ENCODE assay signal across 24 cellular contexts in genomic region chr19:55591555-55591954, GRCh38. TPM values are rescaled to one million over a fixed set of nuclear protein-coding genes. Genes with fewer than 3 reads are reported as not detected.
A peak's percentile ranks its signal among the peaks of the same experiment; 100 is the strongest.
DNase-seq lines count a peak whose midpoint lies in the region; ATAC-seq, FAIRE-seq and TF ChIP-seq lines count a peak whose summit lies in the region.
"Had no signal": no experiment of that assay in that cellular context is flagged by ENCODE, and none has a peak within 500 bp of the region (broad histone marks: within the 10 kb centered on the region; RNA-seq: fewer than 3 reads in every experiment).

No MANE protein-coding gene starts in this region.

- TF ChIP-seq RAD21 in HepG2 (CRISPR knock-in tag; IDR thresholded peaks at IDR 0.05) = no peak

- no peak for FAIRE-seq in HepG2 (lab: Jason Lieb, UNC)
- FAIRE-seq: GM12891, keratinocyte, pancreas had no signal

- H3K4me1 ChIP-seq in HepG2 (ENCODE audit: insufficient read depth, low read length) (peaks cover 6% of the 10 kb centered on the region; the same call in 1 of the 2 replicates), right lobe of liver (peaks cover 0 to 4% (median 0%) of the 10 kb centered on the region in 4 donors), Panc1 (ENCODE audit: control insufficient read depth, insufficient read depth, low read length) (0 out of 2 replicates have a peak, but pooled peaks cover 3% of the 10 kb centered on the region), endodermal cell (ENCODE audit: control insufficient read depth, insufficient read depth, low read length) (no peaks in the 10 kb centered on the region), stomach (peaks cover 3 to 14% (median 10%) of the 10 kb centered on the region in 4 donors)

- no peaks in the 10 kb centered on the region for H3K9me3 ChIP-seq in HepG2 (ENCODE audit: low read length)
- no peaks in the 10 kb centered on the region for H3K9me3 ChIP-seq in right lobe of liver
- no peaks in the 10 kb centered on the region for H3K9me3 ChIP-seq in Panc1 (ENCODE audit: control insufficient read depth, insufficient read depth, low read depth, low read length)
- no peaks in the 10 kb centered on the region for H3K9me3 ChIP-seq in endodermal cell (ENCODE audit: control insufficient read depth, low read length)
- no peaks in the 10 kb centered on the region for H3K9me3 ChIP-seq in stomach
- H3K9me3 ChIP-seq: pancreas, upper lobe of left lung had no signal

- no TSS peak for BruUV-seq in HepG2 (replicated peaks; lab: Mats Ljungman, UMichigan)
- BruUV-seq in Panc1 (replicated peaks; lab: Mats Ljungman, UMichigan) = no TSS peak

- no peak for TF ChIP-seq CTCF in HepG2 (CRISPR knock-in tag; IDR thresholded peaks at IDR 0.05)
- no peak for TF ChIP-seq CTCF in right lobe of liver (IDR thresholded peaks at IDR 0.05)
- no peak for TF ChIP-seq CTCF in Panc1 (IDR thresholded peaks at IDR 0.05)
- no peak for TF ChIP-seq CTCF in endodermal cell (conservative IDR thresholded peaks at IDR 0.05)
- no peak for TF ChIP-seq CTCF in stomach (IDR thresholded peaks at IDR 0.05)

- POLR2A ChIA-PET in HepG2 (lab: Yijun Ruan, JAX) = no interaction called here
- POLR2A ChIA-PET in Panc1 (lab: Charles Lee) = no interaction called here

- H2AFZ ChIP-seq in HepG2 (ENCODE audit: low read length) = no peak overlapping the region

- H3K27me3 ChIP-seq in HepG2 (ENCODE audit: control insufficient read depth in 1 of 2, insufficient read depth in 2 of 2, low read length in 2 of 2) (no peaks in the 10 kb centered on the region), right lobe of liver (no peaks in the 10 kb centered on the region), Panc1 (ENCODE audit: control insufficient read depth, insufficient read depth, low read length) (no peaks in the 10 kb centered on the region), endodermal cell (ENCODE audit: control insufficient read depth, insufficient read depth, low read length, poor library complexity, severe bottlenecking) (no peaks in the 10 kb centered on the region), stomach (peaks cover 0 to 5% (median 0%) of the 10 kb centered on the region in 3 donors)
- H3K27me3 ChIP-seq: pancreas, upper lobe of left lung had no signal

- H3K27ac Mint-ChIP-seq in endodermal cell = no peak overlapping the region
- H3K27ac Mint-ChIP-seq in stimulated activated naive B cell treated with anti-CD40 and anti-IgM and Interleukin-4, amounts not matched to agents 10 μg/mL and 1 μg/mL and 100 μg/mL, for 72 hours = no peak overlapping the region
- H3K27ac Mint-ChIP-seq: activated T-cell treated with anti-CD3 and anti-CD28 coated beads, Interleukin-2, amount 50 U/mL, for 72 hours had no signal

- no peaks in the 10 kb centered on the region for H3K9me3 Mint-ChIP-seq in endodermal cell
- H3K9me3 Mint-ChIP-seq in stimulated activated naive B cell treated with anti-CD40 and anti-IgM and Interleukin-4, amounts not matched to agents 10 μg/mL and 1 μg/mL and 100 μg/mL, for 72 hours = peaks cover 7 to 10% of the 10 kb centered on the region in 2 donors

- H4K20me1 ChIP-seq in HepG2 (ENCODE audit: insufficient read depth, low read length) = no peaks in the 10 kb centered on the region

- ATAC-seq in HepG2 (no peak), right lobe of liver (no peak), Panc1 (peak; percentile 16; the same call in 1 of the 2 replicates), GM18858 (IDR thresholded peaks at IDR 0.05; ENCODE audit: unreplicated experiment) (no peak)
- no peak for ATAC-seq in stimulated activated naive B cell treated with anti-CD40 and anti-IgM and Interleukin-4, amounts not matched to agents 10 μg/mL and 1 μg/mL and 100 μg/mL, for 72 hours (replicated peaks)
- ATAC-seq: activated T-cell treated with anti-CD3 and anti-CD28 coated beads, Interleukin-2, amount 50 U/mL, for 72 hours; naive thymus-derived CD8-positive, alpha-beta T cell; pancreas; Right ventricle myocardium inferior had no signal

- no peak for TF ChIP-seq POLR2A in HepG2 (IDR thresholded peaks at IDR 0.05; ENCODE audit: insufficient read depth in 1 of 2, low read depth in 2 of 2, low read length in 2 of 2)
- no peak for TF ChIP-seq POLR2A in right lobe of liver (IDR thresholded peaks at IDR 0.05)
- no peak for TF ChIP-seq POLR2A in stomach (IDR thresholded peaks at IDR 0.05)

- CTCF ChIA-PET in HepG2 (lab: Yijun Ruan, JAX; ENCODE audit: low intra/inter-chr PET ratio, low total read pairs) = no interaction called here
- CTCF ChIA-PET in Panc1 (lab: Charles Lee) = no interaction called here

- H3K36me3 ChIP-seq in HepG2 (replicated peaks in 1 of 2; ENCODE audit: control insufficient read depth in 1 of 2, insufficient read depth in 2 of 2, low read length in 2 of 2) (peaks cover 9 to 22% of the 10 kb centered on the region in 2 experiments; a peak in 4 of 5 replicates), right lobe of liver (peaks cover 0 to 5% (median 2%) of the 10 kb centered on the region in 4 donors), Panc1 (ENCODE audit: control insufficient read depth, insufficient read depth, low read length) (no peaks in the 10 kb centered on the region; the same call in 1 of the 2 replicates), endodermal cell (ENCODE audit: control insufficient read depth, insufficient read depth, low read length) (peaks cover 27% of the 10 kb centered on the region), stomach (peaks cover 19 to 48% (median 43%) of the 10 kb centered on the region in 4 donors)

- in situ Hi-C loops in HepG2 (cut with HindIII; ENCODE audit: extremely low pct_ligation_motif_present, low pct_unique_long_range_greater_than_20kb) = no loop called here
- in situ Hi-C loops in Panc1 (cut with HindIII; ENCODE audit: low pct_unique_long_range_greater_than_20kb, low sequenced_read_pairs) = no loop called here

- whole genome bisulfite sequencing in HepG2 (ENCODE audit: low lambda C conversion rate) = 88% methylated on average over 8 of the region's 10 CpGs
- WGBS in right lobe of liver (ENCODE audit: insufficient coverage, low coverage, low lambda C conversion rate, missing lambda C conversion rate) = 78% methylated on average over 4 of the region's 10 CpGs
- WGBS in endodermal cell (ENCODE audit: insufficient coverage in 1 of 2, insufficient read length in 1 of 2), 2 experiments = 90 to 95% methylated on average over 4 to 10 of the region's 10 CpGs
- WGBS in stomach, 5 donors = 77 to 85% (median 82%) methylated on average over 10 of the region's 10 CpGs

- H3K27me3 Mint-ChIP-seq in endodermal cell (ENCODE audit: insufficient read depth) = peaks cover 21% of the 10 kb centered on the region
- no peaks in the 10 kb centered on the region for H3K27me3 Mint-ChIP-seq in stimulated activated naive B cell treated with anti-CD40 and anti-IgM and Interleukin-4, amounts not matched to agents 10 μg/mL and 1 μg/mL and 100 μg/mL, for 72 hours
- H3K27me3 Mint-ChIP-seq: naive thymus-derived CD8-positive, alpha-beta T cell had no signal

- no peaks in the 10 kb centered on the region for H3K79me2 ChIP-seq in HepG2 (ENCODE audit: insufficient read depth, low read length)

- peaks cover 9% of the 10 kb centered on the region for H3K4me1 Mint-ChIP-seq in endodermal cell
- H3K4me1 Mint-ChIP-seq in stimulated activated naive B cell treated with anti-CD40 and anti-IgM and Interleukin-4, amounts not matched to agents 10 μg/mL and 1 μg/mL and 100 μg/mL, for 72 hours = peaks cover 8 to 28% of the 10 kb centered on the region in 2 donors

- no peak for DNase-seq in HepG2 (ENCODE audit: low spot score)
- DNase-seq in right lobe of liver = no peak
- DNase-seq in Panc1 (ENCODE audit: low read depth, low spot score) = no peak
- DNase-seq in endodermal cell = peak; percentile 74
- DNase-seq in stimulated activated naive B cell treated with anti-CD40 and anti-IgM and Interleukin-4, amounts not matched to agents 10 μg/mL and 1 μg/mL and 100 μg/mL, for 72 hours = no peak
- DNase-seq in Ammon's horn (ENCODE audit: low spot score) = no peak
- no peak for DNase-seq in stomach
- DNase-seq: activated CD4-positive, CD25-positive, alpha-beta regulatory T cell; activated naive CD4-positive, alpha-beta T cell; activated T-cell treated with anti-CD3 and anti-CD28 coated beads, Interleukin-2, amount 50 U/mL, for 72 hours; C1 segment of cervical spinal cord; COR-L47; NCI-H2029 treated with DMSO at 0.1 percent for 48 hours; NCI-H226; NCI-H748 treated with DMSO at 0.1 percent for 48 hours; substantia nigra; T-helper 9 cell had no signal

- H3K4me3 ChIP-seq in HepG2 (replicated peaks in 1 of 3; ENCODE audit: insufficient read depth in 1 of 3, low read depth in 2 of 3, low read length in 3 of 3) (no peak overlapping the region), right lobe of liver (no peak overlapping the region), Panc1 (ENCODE audit: low read depth in 2 of 2, low read length in 2 of 2) (no peak overlapping the region), endodermal cell (ENCODE audit: low read length) (no peak overlapping the region), stomach (no peak overlapping the region)
- H3K4me3 ChIP-seq: pancreas, upper lobe of left lung had no signal

- intact Hi-C loops in HepG2 (cut with micrococcal nuclease; ENCODE audit: unreplicated experiment) = no loop called here
- intact Hi-C loops in right lobe of liver (cut with DNase I) = no loop called here
- intact Hi-C loops in Panc1 (cut with micrococcal nuclease; ENCODE audit: unreplicated experiment) = no loop called here
- intact Hi-C loops in stomach (cut with DNase I; ENCODE audit: low total_unique reads) = no loop called here

- no peak overlapping the region for H3K4me2 ChIP-seq in HepG2 (ENCODE audit: low read depth, low read length)

- H3K9ac ChIP-seq in HepG2 (ENCODE audit: insufficient read depth, low read depth, low read length) = no peak overlapping the region
- no peak overlapping the region for H3K9ac ChIP-seq in endodermal cell (ENCODE audit: extremely low read depth, low read length, poor library complexity, severe bottlenecking)

- H3K36me3 Mint-ChIP-seq in endodermal cell (ENCODE audit: low read depth) = peaks cover 32% of the 10 kb centered on the region
- peaks cover 32 to 35% of the 10 kb centered on the region in 2 donors for H3K36me3 Mint-ChIP-seq in stimulated activated naive B cell treated with anti-CD40 and anti-IgM and Interleukin-4, amounts not matched to agents 10 μg/mL and 1 μg/mL and 100 μg/mL, for 72 hours

- H3K4me3 Mint-ChIP-seq in endodermal cell = no peak overlapping the region
- no peak overlapping the region for H3K4me3 Mint-ChIP-seq in stimulated activated naive B cell treated with anti-CD40 and anti-IgM and Interleukin-4, amounts not matched to agents 10 μg/mL and 1 μg/mL and 100 μg/mL, for 72 hours
- H3K4me3 Mint-ChIP-seq: activated T-cell treated with anti-CD3 and anti-CD28 coated beads, Interleukin-2, amount 50 U/mL, for 72 hours; naive thymus-derived CD8-positive, alpha-beta T cell had no signal

- H3K27ac ChIP-seq in HepG2 (ENCODE audit: extremely low read length, insufficient read depth, low read length) (no peak overlapping the region), right lobe of liver (no peak overlapping the region), Panc1 (ENCODE audit: low read length) (no peak overlapping the region), endodermal cell (ENCODE audit: low read depth, low read length) (no peak overlapping the region), stomach (no peak overlapping the region)
- H3K27ac ChIP-seq: pancreas, upper lobe of left lung had no signal

- TF ChIP-seq EP300 in HepG2 (IDR thresholded peaks at IDR 0.05; ENCODE audit: low read depth in 2 of 2, low read length in 2 of 2) = no peak
- no peak for TF ChIP-seq EP300 in HepG2 (CRISPR knock-in tag; IDR thresholded peaks at IDR 0.05; ENCODE audit: borderline replicate concordance)
- TF ChIP-seq EP300 in stomach (IDR thresholded peaks at IDR 0.05) = no peak

RNA-seq across cellular contexts. Expression of gene FIZ1, which starts 7.8 kb away (rescaled TPM):
- total RNA-seq in HepG2 (2016; rRNA removed; fragmentation: Illumina TruSeq; extraction: Trizol) (3.4 and 5.9 TPM in 2 replicates), right lobe of liver (10 to 100 TPM in 1 of 6 experiments, 1 to 10 TPM in 5; 3.0 to 13.1 (median 5.1) TPM), Panc1 (2021; ENCODE audit: unreplicated experiment) (28.5 TPM), endodermal cell (10 to 100 TPM; 19.7 to 21.1 TPM), stomach (10 to 100 TPM in 1 of 5 donors, 1 to 10 TPM in 3, not detected in 1; 4.0 to 16.8 (median 6.7) TPM)
- 0.97 and 1.0 TPM in 2 replicates for total RNA-seq in HepG2 (2016; cell fraction: cytosol; rRNA removed; fragmentation: Illumina TruSeq; extraction: Trizol; ENCODE audit: low read depth)
- 3.3 and 4.8 TPM in 2 replicates for total RNA-seq in HepG2 (2016; cell fraction: insoluble cytoplasmic fraction; rRNA removed; fragmentation: Illumina TruSeq; extraction: Trizol)
- total RNA-seq in HepG2 (2016; cell fraction: membrane; rRNA removed; fragmentation: Illumina TruSeq; extraction: Trizol) = 3.8 and 4.3 TPM in 2 replicates
- 4.3 and 5.0 TPM in 2 replicates for total RNA-seq in HepG2 (2016; cell fraction: nucleus; rRNA removed; fragmentation: Illumina TruSeq; extraction: Trizol)
- polyA plus RNA-seq in HepG2 (2011; rRNA removed) (3.6 and 4.1 TPM in 2 replicates), stomach (10 to 100 TPM in 1 of 3 donors, 1 to 10 TPM in 2; 8.7 to 10.8 (median 9.4) TPM)
- polyA plus RNA-seq in HepG2 (2011; cell fraction: cytosol; rRNA removed) = 2.4 and 3.2 TPM in 2 replicates
- 9.6 and 12.9 TPM in 2 replicates for polyA plus RNA-seq in HepG2 (2011; cell fraction: nucleus; rRNA removed)
- 6.5 and 7.8 TPM in 2 replicates for polyA plus RNA-seq in HepG2 (2012)
- polyA plus RNA-seq in HepG2 (2016; cell fraction: cytosol; fragmentation: Illumina TruSeq; extraction: Trizol; ENCODE audit: low read depth) = 1.7 and 2.0 TPM in 2 replicates
- polyA plus RNA-seq in HepG2 (2016; cell fraction: insoluble cytoplasmic fraction; fragmentation: Illumina TruSeq; extraction: Trizol; ENCODE audit: low read depth) = 7.2 and 8.9 TPM in 2 replicates
- polyA plus RNA-seq in HepG2 (2016; cell fraction: membrane; fragmentation: Illumina TruSeq; extraction: Trizol; ENCODE audit: low read depth) = 5.5 and 6.4 TPM in 2 replicates
- polyA plus RNA-seq in HepG2 (2016; cell fraction: nucleus; fragmentation: Illumina TruSeq; extraction: Trizol; ENCODE audit: insufficient read depth, low read depth) = 14.5 and 17.0 TPM in 2 replicates
- 7.4 and 7.8 TPM in 2 replicates for polyA minus RNA-seq in HepG2 (2011; rRNA and poly(A)+ RNA removed; ENCODE audit: low replicate concordance)
- polyA minus RNA-seq in HepG2 (2011; cell fraction: cytosol; rRNA and poly(A)+ RNA removed) = 4.2 and 4.4 TPM in 2 replicates
- polyA minus RNA-seq in HepG2 (2011; cell fraction: nucleus; rRNA and poly(A)+ RNA removed) = 4.4 and 6.8 TPM in 2 replicates
- 31.1 TPM for polyA plus RNA-seq in Panc1 (2012; ENCODE audit: insufficient read length)
- 17.9 TPM for polyA plus RNA-seq in endodermal cell (2013, experiment 1 of 2)
- polyA plus RNA-seq in endodermal cell (2013, experiment 2 of 2) = 15.7 TPM

RNA-seq across cellular contexts. Expression of gene ZNF524, which starts 8.5 kb away (rescaled TPM):
- total RNA-seq in HepG2 (2016; rRNA removed; fragmentation: Illumina TruSeq; extraction: Trizol) = 1.6 and 4.6 TPM in 2 replicates
- total RNA-seq in HepG2 (2016; cell fraction: cytosol; rRNA removed; fragmentation: Illumina TruSeq; extraction: Trizol; ENCODE audit: low read depth) = 6.2 and 7.2 TPM in 2 replicates
- total RNA-seq in HepG2 (2016; cell fraction: insoluble cytoplasmic fraction; rRNA removed; fragmentation: Illumina TruSeq; extraction: Trizol) = 2.8 and 4.6 TPM in 2 replicates
- total RNA-seq in HepG2 (2016; cell fraction: membrane; rRNA removed; fragmentation: Illumina TruSeq; extraction: Trizol) = 7.6 and 10.2 TPM in 2 replicates
- 2.7 TPM in 2 replicates for total RNA-seq in HepG2 (2016; cell fraction: nucleus; rRNA removed; fragmentation: Illumina TruSeq; extraction: Trizol)
- polyA plus RNA-seq in HepG2 (2011; rRNA removed) = 3.2 and 5.0 TPM in 2 replicates
- polyA plus RNA-seq in HepG2 (2011; cell fraction: cytosol; rRNA removed) = 3.9 and 7.0 TPM in 2 replicates
- polyA plus RNA-seq in HepG2 (2011; cell fraction: nucleus; rRNA removed) = 8.3 and 9.7 TPM in 2 replicates
- polyA plus RNA-seq in HepG2 (2012) = 2.9 and 4.1 TPM in 2 replicates
- polyA plus RNA-seq in HepG2 (2016; cell fraction: cytosol; fragmentation: Illumina TruSeq; extraction: Trizol; ENCODE audit: low read depth) = 8.5 and 8.9 TPM in 2 replicates
- polyA plus RNA-seq in HepG2 (2016; cell fraction: insoluble cytoplasmic fraction; fragmentation: Illumina TruSeq; extraction: Trizol; ENCODE audit: low read depth) = 3.6 and 4.5 TPM in 2 replicates
- 9.0 and 9.5 TPM in 2 replicates for polyA plus RNA-seq in HepG2 (2016; cell fraction: membrane; fragmentation: Illumina TruSeq; extraction: Trizol; ENCODE audit: low read depth)
- 4.9 and 5.2 TPM in 2 replicates for polyA plus RNA-seq in HepG2 (2016; cell fraction: nucleus; fragmentation: Illumina TruSeq; extraction: Trizol; ENCODE audit: insufficient read depth, low read depth)
- 3.5 and 3.9 TPM in 2 replicates for polyA minus RNA-seq in HepG2 (2011; rRNA and poly(A)+ RNA removed; ENCODE audit: low replicate concordance)
- 2.5 and 3.1 TPM in 2 replicates for polyA minus RNA-seq in HepG2 (2011; cell fraction: cytosol; rRNA and poly(A)+ RNA removed)
- polyA minus RNA-seq in HepG2 (2011; cell fraction: nucleus; rRNA and poly(A)+ RNA removed) = 2.7 and 3.3 TPM in 2 replicates
- 10 to 100 TPM in 4 of 6 experiments, 1 to 10 TPM in 2; 8.2 to 21.0 (median 11.3) TPM for total RNA-seq in right lobe of liver
- 26.4 TPM for total RNA-seq in Panc1 (2021; ENCODE audit: unreplicated experiment)
- polyA plus RNA-seq in Panc1 (2012; ENCODE audit: insufficient read length) = 25.3 TPM
- 1 to 10 TPM; 5.0 to 5.8 TPM for total RNA-seq in endodermal cell
- polyA plus RNA-seq in endodermal cell (2013, experiment 1 of 2) = 6.4 TPM
- polyA plus RNA-seq in endodermal cell (2013, experiment 2 of 2) = 4.8 TPM
- 10 to 100 TPM in 3 of 5 donors, 1 to 10 TPM in 2; 2.9 to 54.3 (median 17.4) TPM for total RNA-seq in stomach
- polyA plus RNA-seq in stomach = 10 to 100 TPM; 61.3 to 70.7 (median 68.9) TPM

RNA-seq across cellular contexts. Expression of gene ZNF579, which starts 10.9 kb away (rescaled TPM):
- total RNA-seq in HepG2 (2016; rRNA removed; fragmentation: Illumina TruSeq; extraction: Trizol) = 1.7 and 2.9 TPM in 2 replicates
- total RNA-seq in HepG2 (2016; cell fraction: cytosol; rRNA removed; fragmentation: Illumina TruSeq; extraction: Trizol; ENCODE audit: low read depth) = 1.3 and 1.6 TPM in 2 replicates
- total RNA-seq in HepG2 (2016; cell fraction: insoluble cytoplasmic fraction; rRNA removed; fragmentation: Illumina TruSeq; extraction: Trizol) = 1.8 and 2.9 TPM in 2 replicates
- 2.9 and 3.5 TPM in 2 replicates for total RNA-seq in HepG2 (2016; cell fraction: membrane; rRNA removed; fragmentation: Illumina TruSeq; extraction: Trizol)
- 1.2 and 1.9 TPM in 2 replicates for total RNA-seq in HepG2 (2016; cell fraction: nucleus; rRNA removed; fragmentation: Illumina TruSeq; extraction: Trizol)
- 2.1 and 2.2 TPM in 2 replicates for polyA plus RNA-seq in HepG2 (2011; rRNA removed)
- polyA plus RNA-seq in HepG2 (2011; cell fraction: cytosol; rRNA removed) = 1.3 and 2.9 TPM in 2 replicates
- polyA plus RNA-seq in HepG2 (2011; cell fraction: nucleus; rRNA removed) = 9.0 and 12.3 TPM in 2 replicates
- polyA plus RNA-seq in HepG2 (2012) = 3.6 and 5.7 TPM in 2 replicates
- 1.6 and 2.1 TPM in 2 replicates for polyA plus RNA-seq in HepG2 (2016; cell fraction: cytosol; fragmentation: Illumina TruSeq; extraction: Trizol; ENCODE audit: low read depth)
- 2.8 and 3.3 TPM in 2 replicates for polyA plus RNA-seq in HepG2 (2016; cell fraction: insoluble cytoplasmic fraction; fragmentation: Illumina TruSeq; extraction: Trizol; ENCODE audit: low read depth)
- 2.7 TPM in 2 replicates for polyA plus RNA-seq in HepG2 (2016; cell fraction: membrane; fragmentation: Illumina TruSeq; extraction: Trizol; ENCODE audit: low read depth)
- 8.4 and 9.1 TPM in 2 replicates for polyA plus RNA-seq in HepG2 (2016; cell fraction: nucleus; fragmentation: Illumina TruSeq; extraction: Trizol; ENCODE audit: insufficient read depth, low read depth)
- 5.6 and 7.6 TPM in 2 replicates for polyA minus RNA-seq in HepG2 (2011; rRNA and poly(A)+ RNA removed; ENCODE audit: low replicate concordance)
- 3.6 and 4.7 TPM in 2 replicates for polyA minus RNA-seq in HepG2 (2011; cell fraction: cytosol; rRNA and poly(A)+ RNA removed)
- polyA minus RNA-seq in HepG2 (2011; cell fraction: nucleus; rRNA and poly(A)+ RNA removed) = 3.0 and 3.3 TPM in 2 replicates
- 1 to 10 TPM; 1.9 to 4.6 (median 3.6) TPM for total RNA-seq in right lobe of liver
- 39.5 TPM for total RNA-seq in Panc1 (2021; ENCODE audit: unreplicated experiment)
- polyA plus RNA-seq in Panc1 (2012; ENCODE audit: insufficient read length) = 53.7 TPM
- total RNA-seq in endodermal cell = 10 to 100 TPM; 27.5 to 30.7 TPM
- 24.8 TPM for polyA plus RNA-seq in endodermal cell (2013, experiment 1 of 2)
- 21.8 TPM for polyA plus RNA-seq in endodermal cell (2013, experiment 2 of 2)
- 10 to 100 TPM in 1 of 5 donors, 1 to 10 TPM in 4; 3.1 to 12.1 (median 5.1) TPM for total RNA-seq in stomach
- polyA plus RNA-seq in stomach = 10 to 100 TPM; 10.8 to 13.0 (median 11.0) TPM

RNA-seq across cellular contexts. Expression of gene ZNF865, which starts 13.9 kb away (rescaled TPM):
- total RNA-seq in HepG2 (2016; rRNA removed; fragmentation: Illumina TruSeq; extraction: Trizol) = 0.93 and 1.0 TPM in 2 replicates
- 0.26 and 0.30 TPM in 2 replicates for total RNA-seq in HepG2 (2016; cell fraction: cytosol; rRNA removed; fragmentation: Illumina TruSeq; extraction: Trizol; ENCODE audit: low read depth)
- 0.83 and 0.93 TPM in 2 replicates for total RNA-seq in HepG2 (2016; cell fraction: insoluble cytoplasmic fraction; rRNA removed; fragmentation: Illumina TruSeq; extraction: Trizol)
- total RNA-seq in HepG2 (2016; cell fraction: membrane; rRNA removed; fragmentation: Illumina TruSeq; extraction: Trizol) = 1.1 and 1.3 TPM in 2 replicates
- 0.97 and 1.1 TPM in 2 replicates for total RNA-seq in HepG2 (2016; cell fraction: nucleus; rRNA removed; fragmentation: Illumina TruSeq; extraction: Trizol)
- 1.0 and 1.5 TPM in 2 replicates for polyA plus RNA-seq in HepG2 (2011; rRNA removed)
- 1.2 and 1.9 TPM in 2 replicates for polyA plus RNA-seq in HepG2 (2011; cell fraction: cytosol; rRNA removed)
- 3.2 and 3.9 TPM in 2 replicates for polyA plus RNA-seq in HepG2 (2011; cell fraction: nucleus; rRNA removed)
- 1.9 and 2.1 TPM in 2 replicates for polyA plus RNA-seq in HepG2 (2012)
- polyA plus RNA-seq in HepG2 (2016; cell fraction: cytosol; fragmentation: Illumina TruSeq; extraction: Trizol; ENCODE audit: low read depth) = 0.71 and 0.81 TPM in 2 replicates
- polyA plus RNA-seq in HepG2 (2016; cell fraction: insoluble cytoplasmic fraction; fragmentation: Illumina TruSeq; extraction: Trizol; ENCODE audit: low read depth) = 3.6 and 4.1 TPM in 2 replicates
- 2.4 and 2.8 TPM in 2 replicates for polyA plus RNA-seq in HepG2 (2016; cell fraction: membrane; fragmentation: Illumina TruSeq; extraction: Trizol; ENCODE audit: low read depth)
- 6.6 and 6.7 TPM in 2 replicates for polyA plus RNA-seq in HepG2 (2016; cell fraction: nucleus; fragmentation: Illumina TruSeq; extraction: Trizol; ENCODE audit: insufficient read depth, low read depth)
- polyA minus RNA-seq in HepG2 (2011; rRNA and poly(A)+ RNA removed; ENCODE audit: low replicate concordance) = 2.5 and 2.6 TPM in 2 replicates
- polyA minus RNA-seq in HepG2 (2011; cell fraction: cytosol; rRNA and poly(A)+ RNA removed) = 2.0 and 2.2 TPM in 2 replicates
- polyA minus RNA-seq in HepG2 (2011; cell fraction: nucleus; rRNA and poly(A)+ RNA removed) = 0.62 and 0.90 TPM in 2 replicates
- 1 to 10 TPM; 4.2 to 6.0 (median 4.7) TPM for total RNA-seq in right lobe of liver
- 25.6 TPM for total RNA-seq in Panc1 (2021; ENCODE audit: unreplicated experiment)
- 27.5 TPM for polyA plus RNA-seq in Panc1 (2012; ENCODE audit: insufficient read length)
- total RNA-seq in endodermal cell = 10 to 100 TPM; 14.5 to 14.9 TPM
- 12.0 TPM for polyA plus RNA-seq in endodermal cell (2013, experiment 1 of 2)
- 11.0 TPM for polyA plus RNA-seq in endodermal cell (2013, experiment 2 of 2)
- total RNA-seq in stomach = 10 to 100 TPM in 3 of 5 donors, 1 to 10 TPM in 2; 1.3 to 60.5 (median 11.6) TPM
- 1 to 10 TPM; 5.3 to 6.3 (median 6.1) TPM for polyA plus RNA-seq in stomach

RNA-seq across cellular contexts. Expression of gene ZNF784, which starts 32.8 kb away (rescaled TPM):
- total RNA-seq in HepG2 (2016; rRNA removed; fragmentation: Illumina TruSeq; extraction: Trizol) = 4.0 and 4.2 TPM in 2 replicates
- total RNA-seq in HepG2 (2016; cell fraction: cytosol; rRNA removed; fragmentation: Illumina TruSeq; extraction: Trizol; ENCODE audit: low read depth) = 1.1 and 1.3 TPM in 2 replicates
- total RNA-seq in HepG2 (2016; cell fraction: insoluble cytoplasmic fraction; rRNA removed; fragmentation: Illumina TruSeq; extraction: Trizol) = 3.2 and 4.6 TPM in 2 replicates
- 3.3 and 3.7 TPM in 2 replicates for total RNA-seq in HepG2 (2016; cell fraction: membrane; rRNA removed; fragmentation: Illumina TruSeq; extraction: Trizol)
- total RNA-seq in HepG2 (2016; cell fraction: nucleus; rRNA removed; fragmentation: Illumina TruSeq; extraction: Trizol) = 1.9 and 2.1 TPM in 2 replicates
- 4.1 and 5.1 TPM in 2 replicates for polyA plus RNA-seq in HepG2 (2011; rRNA removed)
- 2.9 and 3.0 TPM in 2 replicates for polyA plus RNA-seq in HepG2 (2011; cell fraction: cytosol; rRNA removed)
- 9.8 and 12.0 TPM in 2 replicates for polyA plus RNA-seq in HepG2 (2011; cell fraction: nucleus; rRNA removed)
- 4.6 and 5.3 TPM in 2 replicates for polyA plus RNA-seq in HepG2 (2012)
- 1.1 and 1.2 TPM in 2 replicates for polyA plus RNA-seq in HepG2 (2016; cell fraction: cytosol; fragmentation: Illumina TruSeq; extraction: Trizol; ENCODE audit: low read depth)
- 4.7 and 4.8 TPM in 2 replicates for polyA plus RNA-seq in HepG2 (2016; cell fraction: insoluble cytoplasmic fraction; fragmentation: Illumina TruSeq; extraction: Trizol; ENCODE audit: low read depth)
- polyA plus RNA-seq in HepG2 (2016; cell fraction: membrane; fragmentation: Illumina TruSeq; extraction: Trizol; ENCODE audit: low read depth) = 1.6 and 1.9 TPM in 2 replicates
- 4.1 and 5.8 TPM in 2 replicates for polyA plus RNA-seq in HepG2 (2016; cell fraction: nucleus; fragmentation: Illumina TruSeq; extraction: Trizol; ENCODE audit: insufficient read depth, low read depth)
- 2.9 and 8.2 TPM in 2 replicates for polyA minus RNA-seq in HepG2 (2011; rRNA and poly(A)+ RNA removed; ENCODE audit: low replicate concordance)
- 1.7 and 2.9 TPM in 2 replicates for polyA minus RNA-seq in HepG2 (2011; cell fraction: cytosol; rRNA and poly(A)+ RNA removed)
- polyA minus RNA-seq in HepG2 (2011; cell fraction: nucleus; rRNA and poly(A)+ RNA removed) = 4.8 and 5.4 TPM in 2 replicates
- total RNA-seq in right lobe of liver = 1 to 10 TPM; 2.9 to 5.5 (median 4.1) TPM
- 8.9 TPM for total RNA-seq in Panc1 (2021; ENCODE audit: unreplicated experiment)
- polyA plus RNA-seq in Panc1 (2012; ENCODE audit: insufficient read length) = 17.4 TPM
- total RNA-seq in endodermal cell = 10 to 100 TPM in 1 of 2 donors, 1 to 10 TPM in 1; 7.2 to 10.7 TPM
- 15.0 TPM for polyA plus RNA-seq in endodermal cell (2013, experiment 1 of 2)
- 13.7 TPM for polyA plus RNA-seq in endodermal cell (2013, experiment 2 of 2)
- 10 to 100 TPM in 1 of 5 donors, 1 to 10 TPM in 3, not detected in 1; 1.8 to 15.1 (median 4.6) TPM for total RNA-seq in stomach
- polyA plus RNA-seq in stomach = 1 to 10 TPM; 4.2 to 6.0 (median 5.9) TPM
